In genomic region chr3:176430244-176430893, GRCh38 we compare ENCODE assay signal across 8 cellular contexts.
DNase-seq lines count a peak whose midpoint lies in the region; ATAC-seq, FAIRE-seq and TF ChIP-seq lines count a peak whose summit lies in the region.

No MANE protein-coding gene starts in this region.

- ATAC-seq in heart right ventricle (no peak), Right ventricle myocardium superior (ENCODE audit: poor library complexity) (no peak), T-helper 17 cell (no peak)

- no peak for TF ChIP-seq EP300 in suprapubic skin (IDR thresholded peaks at IDR 0.05)

- H3K4me3 ChIP-seq in heart right ventricle (no peak overlapping the region), suprapubic skin (no peak overlapping the region)

- H3K36me3 Mint-ChIP-seq in T-helper 17 cell (ENCODE audit: low read depth), result no peaks in the 10 kb centered on the region

- intact Hi-C loops in heart right ventricle (cut with DNase I), result no loop called here
- intact Hi-C loops in Right ventricle myocardium superior (cut with DNase I), result no loop called here

- H3K27me3 ChIP-seq in heart right ventricle, result no peaks in the 10 kb centered on the region
- H3K27me3 ChIP-seq in suprapubic skin, result no peaks in the 10 kb centered on the region

- H3K4me1 ChIP-seq in heart right ventricle (no peaks in the 10 kb centered on the region), suprapubic skin (peaks cover 3% of the 10 kb centered on the region)

- WGBS in heart right ventricle, 2 donors, result 53 to 54% methylated on average over 2 of the region's 2 CpGs
- WGBS in suprapubic skin, result 31% methylated on average over 2 of the region's 2 CpGs

- peak in 8 of 9 donors; percentile 28 to 63 (median 52) for TF ChIP-seq CTCF in heart right ventricle (IDR thresholded peaks at IDR 0.05)
- TF ChIP-seq CTCF in suprapubic skin (IDR thresholded peaks at IDR 0.05), result peak; percentile 22 to 44

- no peak for TF ChIP-seq POLR2A in suprapubic skin (IDR thresholded peaks at IDR 0.05)

- peak; percentile 91 for FAIRE-seq in frontal cortex (lab: Jason Lieb, UNC)

- no peaks in the 10 kb centered on the region for H3K27me3 Mint-ChIP-seq in T-helper 17 cell

- H3K4me1 Mint-ChIP-seq in T-helper 17 cell, result no peaks in the 10 kb centered on the region

- H3K27ac Mint-ChIP-seq in T-helper 17 cell, result no peak overlapping the region

- no peaks in the 10 kb centered on the region for H3K9me3 ChIP-seq in heart right ventricle
- no peaks in the 10 kb centered on the region for H3K9me3 ChIP-seq in suprapubic skin
- H3K9me3 ChIP-seq in T-helper 17 cell (ENCODE audit: control insufficient read depth, low read length, poor library complexity, severe bottlenecking), result no peaks in the 10 kb centered on the region

- H3K4me3 Mint-ChIP-seq in T-helper 17 cell, result no peak overlapping the region

- H3K27ac ChIP-seq in heart right ventricle (no peak overlapping the region), suprapubic skin (no peak overlapping the region)

- H3K36me3 ChIP-seq in heart right ventricle (no peaks in the 10 kb centered on the region), suprapubic skin (no peaks in the 10 kb centered on the region)

- DNase-seq in heart right ventricle (peak in 1 of 2 donors; percentile 5), Right ventricle myocardium superior (no peak), M059J (ENCODE audit: low read depth) (peak; percentile 60), SK-N-DZ (ENCODE audit: low spot score) (peak; percentile 59), frontal cortex (ENCODE audit: low spot score in 2 of 2) (peak; percentile 30 to 36), suprapubic skin (ENCODE audit: low spot score in 2 of 2) (no peak), T-helper 17 cell (no peak), 8988T (no peak)

Comparison
In these comparisons a context has a peak if more than half of its experiments do, and no peak if none do; other contexts are left out.
1. DNase-seq: peak in M059J (single experiment), SK-N-DZ (single experiment) and frontal cortex (2 of 2); none in Right ventricle myocardium superior (single experiment), suprapubic skin (0 of 2), T-helper 17 cell (0 of 3) and 8988T (single experiment).